16 cellular contexts compared by ENCODE assay signal in genomic region chr6:145453376-145453775, GRCh38.
DNase-seq lines count a peak whose midpoint lies in the region; ATAC-seq and TF ChIP-seq lines count a peak whose summit lies in the region.
"Had no signal": no experiment of that assay in that cellular context is flagged by ENCODE, and none has a peak within 500 bp of the region (broad histone marks: within the 10 kb centered on the region; RNA-seq: fewer than 3 reads in every experiment).

No MANE protein-coding gene starts in this region.

- H4K20me1 ChIP-seq in DOHH2 (ENCODE audit: control insufficient read depth, insufficient read depth, low read depth, low read length) = no peaks in the 10 kb centered on the region
- no peaks in the 10 kb centered on the region for H4K20me1 ChIP-seq in Karpas-422 (ENCODE audit: insufficient read depth, low read depth, low read length)

- H3K9me3 ChIP-seq in DOHH2 (ENCODE audit: control insufficient read depth, insufficient read depth, low read length) (no peaks in the 10 kb centered on the region), Karpas-422 (ENCODE audit: low read length) (no peaks in the 10 kb centered on the region), right lobe of liver (no peaks in the 10 kb centered on the region), mucosa of descending colon (no peaks in the 10 kb centered on the region)
- H3K9me3 ChIP-seq: psoas muscle, stomach had no signal

- H3F3A ChIP-seq in DOHH2 (ENCODE audit: control insufficient read depth, insufficient read depth) = no peaks in the 10 kb centered on the region

- H3K36me3 ChIP-seq in DOHH2 (ENCODE audit: control insufficient read depth, low read length) (no peaks in the 10 kb centered on the region), Karpas-422 (ENCODE audit: insufficient read depth, low read length) (no peaks in the 10 kb centered on the region), right lobe of liver (no peaks in the 10 kb centered on the region), mucosa of descending colon (ENCODE audit: low read depth) (no peaks in the 10 kb centered on the region)
- H3K36me3 ChIP-seq: stomach had no signal

- no peak overlapping the region for H3K4me3 Mint-ChIP-seq in WTC11
- H3K4me3 Mint-ChIP-seq: dendritic cell treated with granulocyte-macrophage colony-stimulating factor and Interleukin-4, amounts not matched to agents 40 ng/mL and 50 ng/mL, for 4 days had no signal

- no peaks in the 10 kb centered on the region for H3K36me3 Mint-ChIP-seq in WTC11

- H2AFZ ChIP-seq in Karpas-422 (ENCODE audit: low read length) = no peak overlapping the region

- H3K9me3 Mint-ChIP-seq in WTC11 = no peaks in the 10 kb centered on the region

- H3K27me3 Mint-ChIP-seq in WTC11 (ENCODE audit: low read depth) = peaks cover 9% of the 10 kb centered on the region
- H3K27me3 Mint-ChIP-seq: dendritic cell treated with granulocyte-macrophage colony-stimulating factor and Interleukin-4, amounts not matched to agents 40 ng/mL and 50 ng/mL, for 4 days had no signal

- H3K4me1 ChIP-seq in DOHH2 (ENCODE audit: control insufficient read depth, low read length) = no peaks in the 10 kb centered on the region
- no peaks in the 10 kb centered on the region for H3K4me1 ChIP-seq in Karpas-422 (ENCODE audit: low read length)
- no peaks in the 10 kb centered on the region for H3K4me1 ChIP-seq in right lobe of liver
- H3K4me1 ChIP-seq in mucosa of descending colon (ENCODE audit: low read depth) = no peaks in the 10 kb centered on the region
- H3K4me1 ChIP-seq: psoas muscle, stomach had no signal

- no peak overlapping the region for H3K27ac Mint-ChIP-seq in WTC11
- H3K27ac Mint-ChIP-seq: dendritic cell treated with granulocyte-macrophage colony-stimulating factor and Interleukin-4, amounts not matched to agents 40 ng/mL and 50 ng/mL, for 4 days had no signal

- H3K9ac ChIP-seq in Karpas-422 (ENCODE audit: low read length) = no peak overlapping the region

- ATAC-seq in WTC11 = no peak
- peak; percentile 28 to 58 (median 43) for ATAC-seq in right lobe of liver
- no peak for ATAC-seq in mucosa of descending colon
- ATAC-seq: psoas muscle had no signal

- H3K4me2 ChIP-seq in DOHH2 (ENCODE audit: low read length) = no peak overlapping the region
- H3K4me2 ChIP-seq in Karpas-422 (ENCODE audit: low read depth, low read length, poor library complexity, severe bottlenecking) = no peak overlapping the region

- no peaks in the 10 kb centered on the region for H3K79me2 ChIP-seq in DOHH2 (ENCODE audit: control insufficient read depth, low read length)
- H3K79me2 ChIP-seq in Karpas-422 (ENCODE audit: low read length) = no peaks in the 10 kb centered on the region

- POLR2A ChIA-PET in WTC11 (lab: Charles Lee) = no interaction called here

- H3K4me3 ChIP-seq in DOHH2 (ENCODE audit: low read length) = no peak overlapping the region
- no peak overlapping the region for H3K4me3 ChIP-seq in Karpas-422 (ENCODE audit: low read length)
- H3K4me3 ChIP-seq in right lobe of liver = no peak overlapping the region
- H3K4me3 ChIP-seq in mucosa of descending colon = no peak overlapping the region
- H3K4me3 ChIP-seq: psoas muscle, stomach had no signal

- intact Hi-C loops in right lobe of liver (cut with DNase I) (no loop called here), mucosa of descending colon (cut with DNase I, micrococcal nuclease) (no loop called here), head of caudate nucleus (cut with DNase I) (no loop called here)

- peak; percentile 44 for DNase-seq in Karpas-422
- DNase-seq in WTC11 (ENCODE audit: low spot score) = no peak
- no peak for DNase-seq in right lobe of liver
- no peak for DNase-seq in activated gamma-delta T cell treated with Interleukin-2 at 50 U/mL for 16 hours
- no peak for DNase-seq in mucosa of descending colon
- no peak for DNase-seq in head of caudate nucleus
- DNase-seq in cerebellar cortex (ENCODE audit: low spot score) = no peak
- DNase-seq: activated CD4-positive, alpha-beta T cell treated with anti-CD3 and anti-CD28 coated beads, Interleukin-2, amount 50 U/mL, for 1 hour; activated gamma-delta T cell; NCI-H2107; psoas muscle; SHP77 treated with DMSO at 0.1 percent for 48 hours; stimulated activated CD4-positive, alpha-beta T cell treated with anti-CD3 and anti-CD28 coated beads, Interleukin-4, amount 100 ng/mL, for 4 hours; stomach had no signal

- no peaks in the 10 kb centered on the region for H3K9me2 ChIP-seq in DOHH2 (replicated peaks; ENCODE audit: control insufficient read depth, low read length)
- no peaks in the 10 kb centered on the region for H3K9me2 ChIP-seq in Karpas-422 (replicated peaks; ENCODE audit: insufficient read depth, low read length)

- CTCF ChIA-PET in WTC11 (lab: Charles Lee) = interaction anchor here (0.8 to 1.0 kb wide), 4 partner anchors 16 to 106 kb away, joined by 3 to 5 read pairs (median 4); no protein-coding TSS in a partner anchor

- H3K27ac ChIP-seq in DOHH2 (ENCODE audit: low read depth, low read length) = no peak overlapping the region
- H3K27ac ChIP-seq in Karpas-422 (ENCODE audit: low read length) = no peak overlapping the region
- H3K27ac ChIP-seq in right lobe of liver = no peak overlapping the region
- H3K27ac ChIP-seq: psoas muscle, stomach had no signal

- TF ChIP-seq CTCF in DOHH2 (IDR thresholded peaks at IDR 0.05; ENCODE audit: low read depth, low read length, poor library complexity, severe bottlenecking) = peak; percentile 37
- 0 out of 2 replicates have a peak, but pooled peaks have one; percentile 18 for TF ChIP-seq CTCF in WTC11 (IDR thresholded peaks at IDR 0.05)
- peak in 3 of 4 donors; percentile 19 to 34 (median 31) for TF ChIP-seq CTCF in right lobe of liver (IDR thresholded peaks at IDR 0.05)
- TF ChIP-seq CTCF in mucosa of descending colon (IDR thresholded peaks at IDR 0.05) = no peak

- TF ChIP-seq POLR2A in right lobe of liver (IDR thresholded peaks at IDR 0.05) = no peak

- H3K27me3 ChIP-seq in DOHH2 (ENCODE audit: control insufficient read depth, low read length) (no peaks in the 10 kb centered on the region; the same call in 1 of the 2 replicates), Karpas-422 (ENCODE audit: low read length) (no peaks in the 10 kb centered on the region), right lobe of liver (no peaks in the 10 kb centered on the region)
- H3K27me3 ChIP-seq: stomach had no signal

- H3K4me1 Mint-ChIP-seq in WTC11 = peaks cover 3% of the 10 kb centered on the region

TF ChIP-seq in WTC11, 78 proteins besides CTCF, POLR2A, EP300 and RAD21:
- TF ChIP-seq HMGA2 (CRISPR knock-in tag; IDR thresholded peaks at IDR 0.05) (no peak), AR (CRISPR knock-in tag; IDR thresholded peaks at IDR 0.05) (no peak), ZNF219 (CRISPR knock-in tag; IDR thresholded peaks at IDR 0.05; ENCODE audit: borderline replicate concordance) (no peak), TCF7 (CRISPR knock-in tag; IDR thresholded peaks at IDR 0.05; ENCODE audit: low read depth) (no peak), JAZF1 (CRISPR knock-in tag; IDR thresholded peaks at IDR 0.05) (no peak), IRF2 (CRISPR knock-in tag; IDR thresholded peaks at IDR 0.05; ENCODE audit: borderline replicate concordance, low read depth) (no peak), E2F5 (CRISPR knock-in tag; IDR thresholded peaks at IDR 0.05) (no peak)

Comparison
In these comparisons a context has a peak if more than half of its experiments do, and no peak if none do; other contexts are left out.
1. ATAC-seq: peak in right lobe of liver (4 of 4); none in WTC11 (single experiment) and mucosa of descending colon (single experiment).